16 cellular contexts compared by ENCODE assay signal in the genomic region with DNA sequence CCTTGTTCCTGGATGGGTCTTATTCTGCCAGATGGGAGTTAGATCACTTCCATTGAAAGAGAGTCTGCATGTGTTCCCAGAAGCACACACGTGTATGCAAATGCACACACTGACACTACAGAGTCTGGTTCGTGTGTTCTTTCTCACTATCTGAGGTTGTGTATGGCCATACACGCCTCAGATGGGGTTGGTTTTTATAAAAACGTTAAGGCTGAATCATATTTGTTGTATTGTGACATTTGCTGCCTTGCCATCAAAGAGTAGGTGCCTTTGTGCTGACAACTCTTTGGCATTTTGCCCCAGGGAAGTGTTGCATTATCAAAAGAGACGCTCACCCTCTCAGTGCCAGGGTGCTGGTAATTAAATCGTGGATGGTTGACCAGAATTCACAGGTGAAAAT. TPM values are rescaled to one million over a fixed set of nuclear protein-coding genes. Genes with fewer than 3 reads are reported as not detected.
A peak's percentile ranks its signal among the peaks of the same experiment; 100 is the strongest.
DNase-seq lines count a peak whose midpoint lies in the region; ATAC-seq and TF ChIP-seq lines count a peak whose summit lies in the region.
"Had no signal": no experiment of that assay in that cellular context is flagged by ENCODE, and none has a peak within 500 bp of the region (broad histone marks: within the 10 kb centered on the region; RNA-seq: fewer than 3 reads in every experiment).

No MANE protein-coding gene starts in this region.

- H3K4me2 ChIP-seq in PC-9, result no peak overlapping the region

- ATAC-seq in foreskin keratinocyte (peak; percentile 35), HG03457 (IDR thresholded peaks at IDR 0.05; ENCODE audit: unreplicated experiment) (no peak)
- ATAC-seq: activated T-cell treated with anti-CD3 and anti-CD28 coated beads, Interleukin-2, amount 50 U/mL, for 4 hours had no signal

- no peaks in the 10 kb centered on the region for H3K9me3 ChIP-seq in PC-9 (ENCODE audit: insufficient read depth, low read depth)
- H3K9me3 ChIP-seq: suprapubic skin had no signal

- H3K79me2 ChIP-seq in PC-9 (ENCODE audit: low read depth), result no peaks in the 10 kb centered on the region

- H3K27me3 ChIP-seq in PC-9 (ENCODE audit: insufficient read depth, low read depth) (no peaks in the 10 kb centered on the region), foreskin keratinocyte (no peaks in the 10 kb centered on the region)
- H3K27me3 ChIP-seq: suprapubic skin had no signal

- peaks cover 11% of the 10 kb centered on the region for H3K4me1 ChIP-seq in PC-9 (replicated peaks; ENCODE audit: insufficient read depth)
- peaks cover 2% of the 10 kb centered on the region for H3K4me1 ChIP-seq in foreskin keratinocyte
- H3K4me1 ChIP-seq: suprapubic skin had no signal

- POLR2A ChIA-PET in PC-9 (lab: Charles Lee; ENCODE audit: unreplicated experiment), result no interaction called here

- no peaks in the 10 kb centered on the region for H4K20me1 ChIP-seq in PC-9 (ENCODE audit: insufficient read depth)

- CTCF ChIA-PET in PC-9 (lab: Charles Lee), result no interaction called here

- H3K4me3 ChIP-seq in PC-9, result no peak overlapping the region
- H3K4me3 ChIP-seq: suprapubic skin had no signal

- peak overlapping the region; percentile 40; the same call in 1 of the 2 replicates for H2AFZ ChIP-seq in PC-9

- TF ChIP-seq CTCF in PC-9 (conservative IDR thresholded peaks at IDR 0.05) (no peak), foreskin keratinocyte (conservative IDR thresholded peaks at IDR 0.05) (no peak)

- H3F3A ChIP-seq in PC-9 (ENCODE audit: insufficient read depth, low read depth), result no peaks in the 10 kb centered on the region; the same call in 1 of the 2 replicates

- H3K27ac ChIP-seq in PC-9 (no peak overlapping the region), foreskin keratinocyte (no peak overlapping the region)
- H3K27ac ChIP-seq: 22Rv1, suprapubic skin had no signal

- intact Hi-C loops in PC-9 (cut with micrococcal nuclease; ENCODE audit: unreplicated experiment), result no loop called here

- no TSS peak for BruUV-seq in PC-9 (replicated peaks; lab: Mats Ljungman, UMichigan)

- DNase-seq in DMS53 (lab: John Stamatoyannopoulos, UW) (peak; percentile 14), DMS53 treated with DMSO at 0.1 percent for 48 hours (lab: John Stamatoyannopoulos, UW; ENCODE audit: unreplicated experiment) (no peak), NCI-H1092 (lab: John Stamatoyannopoulos, UW) (peak; percentile 64), PC-9 (peak; percentile 28 to 70), foreskin keratinocyte (peak; percentile 14 to 23), NCI-H510A treated with DMSO at 0.1 percent for 48 hours (lab: John Stamatoyannopoulos, UW) (no peak), NCI-H526 treated with DMSO at 0.1 percent for 48 hours (lab: John Stamatoyannopoulos, UW) (no peak)
- DNase-seq: activated CD4-positive, alpha-beta T cell treated with anti-CD3 and anti-CD28 coated beads for 1 hour; activated T-cell treated with anti-CD3 and anti-CD28 coated beads, Interleukin-2, amount 50 U/mL, for 4 hours; CD4-positive, alpha-beta T cell; cortex of kidney; H7; NK-92 treated with Interleukin-12 subunit alpha and Interleukin-12 subunit beta, amount 100 ng/mL, for 24 hours had no signal

- H3K36me3 ChIP-seq in PC-9 (ENCODE audit: low read depth), result no peaks in the 10 kb centered on the region
- H3K36me3 ChIP-seq: suprapubic skin had no signal

- H3K9me2 ChIP-seq in PC-9 (ENCODE audit: insufficient read depth), result no peaks in the 10 kb centered on the region

RNA-seq across cellular contexts. Expression of gene HDAC9, which starts 37.7 kb away (rescaled TPM):
- 14.7 TPM in 2 replicates for total RNA-seq in PC-9 (2021)
- 19.5 and 24.9 TPM in 2 replicates for total RNA-seq in foreskin keratinocyte
- polyA plus RNA-seq in foreskin keratinocyte, result 3.1 and 3.5 TPM in 2 replicates

Comparison
In these comparisons a context has a peak if more than half of its experiments do, and no peak if none do; other contexts are left out.
1. DNase-seq: peak in DMS53 (single experiment), NCI-H1092 (single experiment), PC-9 (2 of 2) and foreskin keratinocyte (2 of 2); none in DMS53 treated with DMSO at 0.1 percent for 48 hours (single experiment), NCI-H510A treated with DMSO at 0.1 percent for 48 hours (single experiment) and NCI-H526 treated with DMSO at 0.1 percent for 48 hours (single experiment).